In the genomic region with DNA sequence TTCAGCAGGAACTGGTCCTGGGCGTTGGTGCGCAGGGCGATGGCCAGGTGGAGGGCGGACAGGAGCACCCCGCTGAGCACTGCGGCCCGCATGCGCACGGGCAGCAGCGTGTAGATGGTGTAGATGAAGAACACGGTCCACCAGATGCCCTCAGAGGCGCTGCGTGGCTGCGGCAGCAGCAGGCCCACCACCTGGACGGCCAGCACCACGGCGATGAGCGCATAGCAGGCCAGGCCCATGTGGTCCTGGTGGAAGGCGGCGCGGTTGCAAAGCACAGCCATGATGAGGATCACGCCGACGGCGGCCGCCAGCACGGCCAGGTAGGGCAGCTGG, we compare ENCODE assay signal across 1 cellular context.
TF ChIP-seq lines count a peak whose summit lies in the region.

No MANE protein-coding gene starts in this region.

TF ChIP-seq in SK-N-SH, 30 proteins besides CTCF, POLR2A, EP300 and RAD21 (continued from another document):
- TF ChIP-seq, protein P1, sequence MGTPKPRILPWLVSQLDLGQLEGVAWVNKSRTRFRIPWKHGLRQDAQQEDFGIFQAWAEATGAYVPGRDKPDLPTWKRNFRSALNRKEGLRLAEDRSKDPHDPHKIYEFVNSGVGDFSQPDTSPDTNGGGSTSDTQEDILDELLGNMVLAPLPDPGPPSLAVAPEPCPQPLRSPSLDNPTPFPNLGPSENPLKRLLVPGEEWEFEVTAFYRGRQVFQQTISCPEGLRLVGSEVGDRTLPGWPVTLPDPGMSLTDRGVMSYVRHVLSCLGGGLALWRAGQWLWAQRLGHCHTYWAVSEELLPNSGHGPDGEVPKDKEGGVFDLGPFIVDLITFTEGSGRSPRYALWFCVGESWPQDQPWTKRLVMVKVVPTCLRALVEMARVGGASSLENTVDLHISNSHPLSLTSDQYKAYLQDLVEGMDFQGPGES (IDR thresholded peaks at IDR 0.05; ENCODE audit: low read depth, low read length) = no peak
- TF ChIP-seq, protein P2, sequence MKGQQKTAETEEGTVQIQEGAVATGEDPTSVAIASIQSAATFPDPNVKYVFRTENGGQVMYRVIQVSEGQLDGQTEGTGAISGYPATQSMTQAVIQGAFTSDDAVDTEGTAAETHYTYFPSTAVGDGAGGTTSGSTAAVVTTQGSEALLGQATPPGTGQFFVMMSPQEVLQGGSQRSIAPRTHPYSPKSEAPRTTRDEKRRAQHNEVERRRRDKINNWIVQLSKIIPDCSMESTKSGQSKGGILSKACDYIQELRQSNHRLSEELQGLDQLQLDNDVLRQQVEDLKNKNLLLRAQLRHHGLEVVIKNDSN (IDR thresholded peaks at IDR 0.05; ENCODE audit: borderline replicate concordance, low read depth) = no peak
- TF ChIP-seq TCF12 (IDR thresholded peaks at IDR 0.05) = no peak
- no peak for TF ChIP-seq RCOR1 (IDR thresholded peaks at IDR 0.05; ENCODE audit: low read length)
- TF ChIP-seq, protein P3, sequence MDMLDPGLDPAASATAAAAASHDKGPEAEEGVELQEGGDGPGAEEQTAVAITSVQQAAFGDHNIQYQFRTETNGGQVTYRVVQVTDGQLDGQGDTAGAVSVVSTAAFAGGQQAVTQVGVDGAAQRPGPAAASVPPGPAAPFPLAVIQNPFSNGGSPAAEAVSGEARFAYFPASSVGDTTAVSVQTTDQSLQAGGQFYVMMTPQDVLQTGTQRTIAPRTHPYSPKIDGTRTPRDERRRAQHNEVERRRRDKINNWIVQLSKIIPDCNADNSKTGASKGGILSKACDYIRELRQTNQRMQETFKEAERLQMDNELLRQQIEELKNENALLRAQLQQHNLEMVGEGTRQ (IDR thresholded peaks at IDR 0.05; ENCODE audit: borderline replicate concordance, low read depth, low read length) = no peak
- no peak for TF ChIP-seq POLR2AphosphoS5 (IDR thresholded peaks at IDR 0.05; ENCODE audit: low read depth, low read length)
- TF ChIP-seq RFX5 (IDR thresholded peaks at IDR 0.05; ENCODE audit: low read length) = no peak
- no peak for TF ChIP-seq JUND (IDR thresholded peaks at IDR 0.05)
- TF ChIP-seq FOXJ3 (CRISPR knock-in tag; IDR thresholded peaks at IDR 0.05) = no peak
- TF ChIP-seq FOSL2 (IDR thresholded peaks at IDR 0.05; ENCODE audit: borderline replicate concordance, low read depth) = no peak
